In genomic region chr19:47633996-47634395, GRCh38 we compare ENCODE assay signal across 20 cellular contexts. TPM values are rescaled to one million over a fixed set of nuclear protein-coding genes. Genes with fewer than 3 reads are reported as not detected.
A peak's percentile ranks its signal among the peaks of the same experiment; 100 is the strongest.
DNase-seq lines count a peak whose midpoint lies in the region; ATAC-seq and TF ChIP-seq lines count a peak whose summit lies in the region.
"Had no signal": no experiment of that assay in that cellular context is flagged by ENCODE, and none has a peak within 500 bp of the region (broad histone marks: within the 10 kb centered on the region; RNA-seq: fewer than 3 reads in every experiment).

No MANE protein-coding gene starts in this region.

- H3K4me1 Mint-ChIP-seq in chondrocyte (ENCODE audit: low read depth): peaks cover 26% of the 10 kb centered on the region
- H3K4me1 Mint-ChIP-seq: nephron had no signal

- no peak overlapping the region for H3K4me3 Mint-ChIP-seq in chondrocyte (ENCODE audit: unreplicated experiment)
- H3K4me3 Mint-ChIP-seq: activated naive CD4-positive, alpha-beta T cell treated with anti-CD3 and anti-CD28 coated beads, Interleukin-2, amount 50 U/mL, for 24 hours; effector memory CD8-positive, alpha-beta T cell; nephron; type B pancreatic cell had no signal

- H3K36me3 Mint-ChIP-seq in chondrocyte (ENCODE audit: low read depth): no peaks in the 10 kb centered on the region

- H3K9me3 ChIP-seq in liver (ENCODE audit: control insufficient read depth in 4 of 4, low read length in 3 of 4) (no peaks in the 10 kb centered on the region), right lobe of liver (no peaks in the 10 kb centered on the region), osteoblast (ENCODE audit: low read depth, low read length) (no peaks in the 10 kb centered on the region)
- H3K9me3 ChIP-seq: lower lobe of right lung, SJSA1 had no signal

- 92% methylated on average over 11 of the region's 11 CpGs for WGBS in liver
- 93% methylated on average over 6 of the region's 11 CpGs for WGBS in right lobe of liver (ENCODE audit: insufficient coverage, low coverage, low lambda C conversion rate, missing lambda C conversion rate)

- H3K27me3 ChIP-seq in liver (ENCODE audit: control insufficient read depth in 4 of 4, insufficient read depth in 4 of 4, low read length in 3 of 4) (no peaks in the 10 kb centered on the region), right lobe of liver (no peaks in the 10 kb centered on the region), osteoblast (ENCODE audit: insufficient read depth, low read length) (no peaks in the 10 kb centered on the region)
- H3K27me3 ChIP-seq: SJSA1 had no signal

- H2AFZ ChIP-seq in osteoblast (ENCODE audit: low read length): no peak overlapping the region

- intact Hi-C loops in right lobe of liver (cut with DNase I): no loop called here

- H3K9me3 Mint-ChIP-seq in chondrocyte (ENCODE audit: low read depth): no peaks in the 10 kb centered on the region
- H3K9me3 Mint-ChIP-seq: activated naive CD4-positive, alpha-beta T cell treated with anti-CD3 and anti-CD28 coated beads, Interleukin-2, amount 50 U/mL, for 24 hours; effector memory CD8-positive, alpha-beta T cell; type B pancreatic cell had no signal

- TF ChIP-seq RAD21 in liver (IDR thresholded peaks at IDR 0.05): no peak

- peaks cover 50% of the 10 kb centered on the region for H4K20me1 ChIP-seq in osteoblast (ENCODE audit: insufficient read depth, low read length)

- no peak overlapping the region for H3K4me2 ChIP-seq in osteoblast (ENCODE audit: insufficient read depth, low read length)

- H3K27me3 Mint-ChIP-seq in chondrocyte (ENCODE audit: low read depth): no peaks in the 10 kb centered on the region
- H3K27me3 Mint-ChIP-seq: activated naive CD4-positive, alpha-beta T cell treated with anti-CD3 and anti-CD28 coated beads, Interleukin-2, amount 50 U/mL, for 24 hours; effector memory CD8-positive, alpha-beta T cell; type B pancreatic cell had no signal

- peaks cover 3 to 13% (median 6%) of the 10 kb centered on the region in 4 donors for H3K4me1 ChIP-seq in liver (ENCODE audit: control insufficient read depth in 4 of 4, insufficient read depth in 4 of 4, low read length in 3 of 4)
- H3K4me1 ChIP-seq in right lobe of liver: peaks cover 0 to 19% (median 4%) of the 10 kb centered on the region in 4 donors
- no peaks in the 10 kb centered on the region for H3K4me1 ChIP-seq in osteoblast (ENCODE audit: insufficient read depth, low read length)
- H3K4me1 ChIP-seq: lower lobe of right lung had no signal

- ATAC-seq in right lobe of liver: no peak
- ATAC-seq: effector memory CD8-positive, alpha-beta T cell; HepG2; lower lobe of right lung had no signal

- H3K4me3 ChIP-seq in liver (ENCODE audit: low read depth in 1 of 3, low read length in 3 of 3) (no peak overlapping the region), right lobe of liver (no peak overlapping the region), osteoblast (ENCODE audit: insufficient read depth, low read length) (no peak overlapping the region)
- H3K4me3 ChIP-seq: lower lobe of right lung, SJSA1 had no signal

- no peak for TF ChIP-seq POLR2A in right lobe of liver (IDR thresholded peaks at IDR 0.05)

- H3K27ac Mint-ChIP-seq in chondrocyte (ENCODE audit: unreplicated experiment): peak overlapping the region; percentile 22
- H3K27ac Mint-ChIP-seq: activated naive CD4-positive, alpha-beta T cell treated with anti-CD3 and anti-CD28 coated beads, Interleukin-2, amount 50 U/mL, for 24 hours; nephron; type B pancreatic cell had no signal

- H3K9ac ChIP-seq in liver (ENCODE audit: low read depth in 1 of 2, low read length in 2 of 2): no peak overlapping the region

- H3K27ac ChIP-seq in liver (ENCODE audit: low read depth in 1 of 2, low read length in 2 of 2): peak overlapping the region; percentile 61 to 85
- H3K27ac ChIP-seq in right lobe of liver: peak overlapping the region in 1 of 3 donors; percentile 67
- H3K27ac ChIP-seq in osteoblast (ENCODE audit: low read depth, low read length): no peak overlapping the region
- H3K27ac ChIP-seq: lower lobe of right lung, SJSA1 had no signal

- TF ChIP-seq CTCF in liver (IDR thresholded peaks at IDR 0.05; ENCODE audit: low read depth, low read length, missing input control) (no peak), right lobe of liver (IDR thresholded peaks at IDR 0.05) (no peak), chondrocyte (IDR thresholded peaks at IDR 0.05) (no peak), osteoblast (IDR thresholded peaks at IDR 0.05; ENCODE audit: extremely low read depth, low read depth, low read length) (no peak)

- DNase-seq in right lobe of liver: no peak
- DNase-seq in chondrocyte (ENCODE audit: low spot score): no peak
- DNase-seq in osteoblast (ENCODE audit: insufficient read length, low spot score, missing footprints): peak; percentile 46
- no peak for DNase-seq in stimulated activated CD4-positive, alpha-beta T cell treated with anti-CD3 and anti-CD28 coated beads, Interleukin-15, amount 100 ng/mL, for 24 hours
- no peak for DNase-seq in RKO (ENCODE audit: low spot score)
- DNase-seq in GDM1 (lab: John Stamatoyannopoulos, UW): no peak
- DNase-seq in NCI-H524 (lab: John Stamatoyannopoulos, UW): no peak
- DNase-seq: activated CD4-positive, alpha-beta T cell treated with anti-CD3 and anti-CD28 coated beads for 48 hours; activated T-cell treated with anti-CD3 and anti-CD28 coated beads for 4 hours; effector memory CD8-positive, alpha-beta T cell; GF-D8; HCEC 1CT; lower lobe of right lung; T1000 had no signal

- no peaks in the 10 kb centered on the region for H3K36me3 ChIP-seq in liver (ENCODE audit: control insufficient read depth in 4 of 4, insufficient read depth in 3 of 4, low read depth in 1 of 4, low read length in 3 of 4)
- no peaks in the 10 kb centered on the region for H3K36me3 ChIP-seq in right lobe of liver
- H3K36me3 ChIP-seq in osteoblast (ENCODE audit: insufficient read depth, low read length): no peaks in the 10 kb centered on the region
- H3K36me3 ChIP-seq: lower lobe of right lung had no signal

- peaks cover 86% of the 10 kb centered on the region for H3K79me2 ChIP-seq in osteoblast (ENCODE audit: insufficient read depth, low read length)

TF ChIP-seq in liver, 16 proteins besides CTCF, POLR2A, EP300 and RAD21 (continues in another document):
- no peak for TF ChIP-seq JUND (IDR thresholded peaks at IDR 0.05)
- no peak for TF ChIP-seq ZBTB33 (IDR thresholded peaks at IDR 0.05)
- no peak for TF ChIP-seq FOXA2 (IDR thresholded peaks at IDR 0.05)
- no peak for TF ChIP-seq GABPA (IDR thresholded peaks at IDR 0.05 in 1 of 2, conservative IDR thresholded peaks at IDR 0.05 in 1 of 2)
- no peak for TF ChIP-seq SP1 (IDR thresholded peaks at IDR 0.05)
- no peak for TF ChIP-seq MAX (IDR thresholded peaks at IDR 0.05)
- TF ChIP-seq HNF4G (IDR thresholded peaks at IDR 0.05): no peak
- no peak for TF ChIP-seq NR2F2 (IDR thresholded peaks at IDR 0.05)
- no peak for TF ChIP-seq YY1 (IDR thresholded peaks at IDR 0.05)
- TF ChIP-seq, protein P1, sequence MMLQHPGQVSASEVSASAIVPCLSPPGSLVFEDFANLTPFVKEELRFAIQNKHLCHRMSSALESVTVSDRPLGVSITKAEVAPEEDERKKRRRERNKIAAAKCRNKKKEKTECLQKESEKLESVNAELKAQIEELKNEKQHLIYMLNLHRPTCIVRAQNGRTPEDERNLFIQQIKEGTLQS (IDR thresholded peaks at IDR 0.05): no peak
- TF ChIP-seq, protein P2, sequence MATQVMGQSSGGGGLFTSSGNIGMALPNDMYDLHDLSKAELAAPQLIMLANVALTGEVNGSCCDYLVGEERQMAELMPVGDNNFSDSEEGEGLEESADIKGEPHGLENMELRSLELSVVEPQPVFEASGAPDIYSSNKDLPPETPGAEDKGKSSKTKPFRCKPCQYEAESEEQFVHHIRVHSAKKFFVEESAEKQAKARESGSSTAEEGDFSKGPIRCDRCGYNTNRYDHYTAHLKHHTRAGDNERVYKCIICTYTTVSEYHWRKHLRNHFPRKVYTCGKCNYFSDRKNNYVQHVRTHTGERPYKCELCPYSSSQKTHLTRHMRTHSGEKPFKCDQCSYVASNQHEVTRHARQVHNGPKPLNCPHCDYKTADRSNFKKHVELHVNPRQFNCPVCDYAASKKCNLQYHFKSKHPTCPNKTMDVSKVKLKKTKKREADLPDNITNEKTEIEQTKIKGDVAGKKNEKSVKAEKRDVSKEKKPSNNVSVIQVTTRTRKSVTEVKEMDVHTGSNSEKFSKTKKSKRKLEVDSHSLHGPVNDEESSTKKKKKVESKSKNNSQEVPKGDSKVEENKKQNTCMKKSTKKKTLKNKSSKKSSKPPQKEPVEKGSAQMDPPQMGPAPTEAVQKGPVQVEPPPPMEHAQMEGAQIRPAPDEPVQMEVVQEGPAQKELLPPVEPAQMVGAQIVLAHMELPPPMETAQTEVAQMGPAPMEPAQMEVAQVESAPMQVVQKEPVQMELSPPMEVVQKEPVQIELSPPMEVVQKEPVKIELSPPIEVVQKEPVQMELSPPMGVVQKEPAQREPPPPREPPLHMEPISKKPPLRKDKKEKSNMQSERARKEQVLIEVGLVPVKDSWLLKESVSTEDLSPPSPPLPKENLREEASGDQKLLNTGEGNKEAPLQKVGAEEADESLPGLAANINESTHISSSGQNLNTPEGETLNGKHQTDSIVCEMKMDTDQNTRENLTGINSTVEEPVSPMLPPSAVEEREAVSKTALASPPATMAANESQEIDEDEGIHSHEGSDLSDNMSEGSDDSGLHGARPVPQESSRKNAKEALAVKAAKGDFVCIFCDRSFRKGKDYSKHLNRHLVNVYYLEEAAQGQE (IDR thresholded peaks at IDR 0.05): no peak
- no peak for TF ChIP-seq TAF1 (conservative IDR thresholded peaks at IDR 0.05)
- TF ChIP-seq RXRA (IDR thresholded peaks at IDR 0.05): no peak

RNA-seq across cellular contexts. Expression of gene BICRA, which starts 25.1 kb away (rescaled TPM):
- total RNA-seq in liver (1 to 10 TPM; 3.0 to 8.9 TPM), right lobe of liver (1 to 10 TPM; 3.7 to 7.3 (median 6.4) TPM), chondrocyte (13.2 to 14.4 TPM (median 13.4 TPM) in 3 replicates), osteoblast (3.8 and 4.7 TPM in 2 replicates)
- 1 to 10 TPM in 1 of 2 donors, under 1 TPM in 1; 0.63 to 2.9 TPM for polyA plus RNA-seq in liver
